Comparison of ENCODE assay signal across 9 cellular contexts in the genomic region with DNA sequence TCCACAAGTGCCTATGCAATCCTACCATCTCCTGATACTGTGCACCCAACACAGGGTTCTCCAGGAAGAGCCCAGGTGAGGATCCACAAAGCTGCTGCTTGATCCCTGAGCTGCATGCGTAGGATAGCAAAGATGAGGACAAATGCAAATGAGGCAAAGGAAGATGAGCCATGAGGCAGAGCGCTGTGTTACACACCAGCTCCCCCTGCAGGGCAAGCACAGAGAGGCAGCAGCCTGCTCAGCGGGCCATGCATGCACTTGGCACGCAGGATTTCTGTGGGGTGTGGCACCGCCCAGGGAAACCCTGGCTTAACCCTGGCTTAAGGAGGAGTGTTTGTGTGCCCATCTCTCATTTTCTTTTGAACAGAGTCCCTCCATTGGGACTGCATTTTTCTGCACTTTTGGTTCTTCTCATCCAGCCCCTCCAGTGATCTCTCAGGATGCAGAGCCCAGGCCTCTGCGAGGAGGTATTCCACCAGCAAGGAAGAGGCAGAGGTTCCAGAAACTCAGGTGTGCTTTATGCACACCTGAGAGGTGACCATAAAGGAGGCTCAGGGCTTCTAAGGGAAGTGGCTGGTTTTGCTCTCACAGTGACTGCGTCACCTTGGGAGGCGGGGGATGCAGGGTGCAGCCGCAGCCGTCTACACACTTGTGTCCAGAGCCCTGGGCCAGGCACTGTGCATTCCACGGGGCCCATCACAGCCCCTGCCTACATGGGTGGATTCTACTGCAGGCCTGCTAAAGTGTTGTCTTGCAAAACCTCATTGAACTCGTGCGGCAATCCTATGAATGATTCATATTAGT.
DNase-seq lines count a peak whose midpoint lies in the region; ATAC-seq, FAIRE-seq and TF ChIP-seq lines count a peak whose summit lies in the region.
"Had no signal": no experiment of that assay in that cellular context is flagged by ENCODE, and none has a peak within 500 bp of the region (broad histone marks: within the 10 kb centered on the region; RNA-seq: fewer than 3 reads in every experiment).

No MANE protein-coding gene starts in this region.

- POLR2A ChIA-PET in CD8-positive, alpha-beta T cell (lab: Charles Lee), result no interaction called here

- whole genome bisulfite sequencing in H9 (ENCODE audit: extremely low coverage, insufficient read length, low lambda C conversion rate), result no CpG with 5 or more reads among the region's 13 CpGs
- WGBS in pancreas, 2 donors, result 61 to 68% methylated on average over 13 of the region's 13 CpGs

- no peaks in the 10 kb centered on the region for H3K23me2 ChIP-seq in H9 (ENCODE audit: insufficient read length, low read depth, low read length, poor library complexity, severe bottlenecking)

- DNase-seq in CD8-positive, alpha-beta T cell, result peak in 5 of 7 experiments; percentile 6 to 53 (median 27)
- DNase-seq in H9 (peak; percentile 85), NCI-H82 (lab: John Stamatoyannopoulos, UW) (peak; percentile 80), foreskin melanocyte (peak; percentile 22), pancreas (peak in 3 of 6 donors; percentile 18 to 71 (median 32)), coronary artery (ENCODE audit: low spot score) (no peak)
- DNase-seq in activated T-cell treated with anti-CD3 and anti-CD28 coated beads, Interleukin-2, amount 50 U/mL, for 1 hour, result peak; percentile 37
- DNase-seq: naive B cell had no signal

- H3K56ac ChIP-seq in H9 (ENCODE audit: insufficient read length, low read depth, low read length), result no peak overlapping the region

- no peaks in the 10 kb centered on the region for H3K9me3 Mint-ChIP-seq in CD8-positive, alpha-beta T cell
- H3K9me3 Mint-ChIP-seq in H9, result no peaks in the 10 kb centered on the region; a peak in 1 of 5 replicates

- no peaks in the 10 kb centered on the region for H3K4me1 ChIP-seq in CD8-positive, alpha-beta T cell (ENCODE audit: insufficient read depth, low read length)
- H3K4me1 ChIP-seq in H9 (ENCODE audit: insufficient read depth, low read length) (no peaks in the 10 kb centered on the region), pancreas (no peaks in the 10 kb centered on the region)

- TF ChIP-seq CTCF in CD8-positive, alpha-beta T cell (IDR thresholded peaks at IDR 0.05), result no peak
- TF ChIP-seq CTCF in H9 (conservative IDR thresholded peaks at IDR 0.05), result peak; percentile 90
- peak; percentile 18 to 38 (median 30) for TF ChIP-seq CTCF in pancreas (IDR thresholded peaks at IDR 0.05)
- TF ChIP-seq CTCF in coronary artery (IDR thresholded peaks at IDR 0.05), result no peak

- H4K91ac ChIP-seq in H9 (ENCODE audit: insufficient read length, low read depth, low read length), result no peak overlapping the region

- no peak overlapping the region for H2BK120ac ChIP-seq in H9 (ENCODE audit: low read depth, low read length, poor library complexity, severe bottlenecking)

- H4K5ac ChIP-seq in H9 (ENCODE audit: insufficient read length, low read depth, low read length), result no peak overlapping the region

- H3K36me3 ChIP-seq in CD8-positive, alpha-beta T cell (ENCODE audit: insufficient read depth, low read length), result no peaks in the 10 kb centered on the region
- H3K36me3 ChIP-seq in pancreas, result no peaks in the 10 kb centered on the region

- no peak for FAIRE-seq in pancreas (lab: Jason Lieb, UNC)

- no peak overlapping the region for H2BK20ac ChIP-seq in H9 (ENCODE audit: low read depth, low read length, poor library complexity, severe bottlenecking)

- no peak overlapping the region for H3K27ac Mint-ChIP-seq in CD8-positive, alpha-beta T cell
- no peak overlapping the region; a peak in 1 of 7 replicates for H3K27ac Mint-ChIP-seq in H9

- no peak overlapping the region for H2AK5ac ChIP-seq in H9 (ENCODE audit: insufficient read length, low read length)

- no peaks in the 10 kb centered on the region for H4K20me1 ChIP-seq in H9 (ENCODE audit: control insufficient read depth, insufficient read depth, insufficient read length)

- ATAC-seq in CD8-positive, alpha-beta T cell, result no peak
- ATAC-seq in pancreas (peak in 3 of 4 donors; percentile 49 to 86 (median 72)), HG02763 (IDR thresholded peaks at IDR 0.05; ENCODE audit: unreplicated experiment) (no peak)

- H3K4me2 ChIP-seq in H9 (ENCODE audit: insufficient read depth, insufficient read length, low read length), result no peak overlapping the region

- no peak overlapping the region for H3K27ac ChIP-seq in CD8-positive, alpha-beta T cell (ENCODE audit: low read depth, low read length)
- H3K27ac ChIP-seq in H9 (ENCODE audit: insufficient read length, low read depth, low read length), result no peak overlapping the region
- no peak overlapping the region for H3K27ac ChIP-seq in pancreas
- H3K27ac ChIP-seq in coronary artery, result no peak overlapping the region

- no peak overlapping the region for H2BK5ac ChIP-seq in H9 (ENCODE audit: insufficient read length, low read length)

- no peaks in the 10 kb centered on the region for H3K27me3 ChIP-seq in CD8-positive, alpha-beta T cell (ENCODE audit: insufficient read depth, low read length)
- H3K27me3 ChIP-seq in H9 (ENCODE audit: insufficient read depth, low read length) (no peaks in the 10 kb centered on the region), pancreas (no peaks in the 10 kb centered on the region)

- no peak overlapping the region for H2AFZ ChIP-seq in H9 (ENCODE audit: low read length)

- no peak overlapping the region for H3K4me3 Mint-ChIP-seq in CD8-positive, alpha-beta T cell
- no peak overlapping the region for H3K4me3 Mint-ChIP-seq in H9

- H2BK12ac ChIP-seq in H9 (ENCODE audit: insufficient read length, low read depth, low read length), result no peak overlapping the region

- no peak overlapping the region for H2BK15ac ChIP-seq in H9 (ENCODE audit: low read depth, low read length)

- no peak overlapping the region for H3K4ac ChIP-seq in H9 (ENCODE audit: low read depth, low read length)

- no peak overlapping the region for H3K18ac ChIP-seq in H9 (ENCODE audit: insufficient read length, low read depth, low read length)

- no peaks in the 10 kb centered on the region for H3K79me1 ChIP-seq in H9 (ENCODE audit: insufficient read depth, low read depth, low read length, poor library complexity, severe bottlenecking)

- H3T11ph ChIP-seq in H9 (ENCODE audit: low read length), result no peak overlapping the region

- H3K79me2 ChIP-seq in H9 (ENCODE audit: insufficient read depth, low read length), result no peaks in the 10 kb centered on the region

- intact Hi-C loops in CD8-positive, alpha-beta T cell (cut with DNase I, micrococcal nuclease), result loop anchor here in 1 of 2 experiments (5.0 kb wide), 1 partner anchor 186 kb away; no protein-coding TSS in a partner anchor
- intact Hi-C loops in pancreas (cut with DNase I), result no loop called here

- H3K9ac ChIP-seq in H9 (ENCODE audit: extremely low read depth, insufficient read length, low read length), result no peak overlapping the region

- no peak overlapping the region for H3K14ac ChIP-seq in H9 (ENCODE audit: insufficient read depth, low read length)

- H3K27me3 Mint-ChIP-seq in CD8-positive, alpha-beta T cell (ENCODE audit: low read depth), result no peaks in the 10 kb centered on the region
- H3K27me3 Mint-ChIP-seq in H9 (ENCODE audit: low read depth), result peaks cover 5% of the 10 kb centered on the region
- H3K27me3 Mint-ChIP-seq: naive B cell had no signal

- no peak overlapping the region for H3K4me3 ChIP-seq in CD8-positive, alpha-beta T cell (ENCODE audit: low read depth, low read length)
- H3K4me3 ChIP-seq in pancreas (no peak overlapping the region), coronary artery (no peak overlapping the region)

- no peak overlapping the region for H3K23ac ChIP-seq in H9 (ENCODE audit: insufficient read length, low read depth, low read length)

- CTCF ChIA-PET in CD8-positive, alpha-beta T cell (lab: Charles Lee), result interaction anchor here (2.1 kb wide), 1 partner anchor 186 kb away, joined by 9 read pairs; no protein-coding TSS in a partner anchor

- H3K36me3 Mint-ChIP-seq in CD8-positive, alpha-beta T cell, result no peaks in the 10 kb centered on the region
- no peaks in the 10 kb centered on the region for H3K36me3 Mint-ChIP-seq in H9 (ENCODE audit: insufficient read depth in 1 of 3, low read depth in 3 of 3)
- H3K36me3 Mint-ChIP-seq: naive B cell had no signal

- H3K9me3 ChIP-seq in CD8-positive, alpha-beta T cell (ENCODE audit: low read length), result no peaks in the 10 kb centered on the region
- H3K9me3 ChIP-seq in H9 (ENCODE audit: control insufficient read depth, low read depth, low read length), result no peaks in the 10 kb centered on the region
- no peaks in the 10 kb centered on the region for H3K9me3 ChIP-seq in pancreas

- H3K4me1 Mint-ChIP-seq in CD8-positive, alpha-beta T cell (ENCODE audit: low read depth), result no peaks in the 10 kb centered on the region
- H3K4me1 Mint-ChIP-seq in H9, result peaks cover 2 to 4% of the 10 kb centered on the region in 2 experiments
- H3K4me1 Mint-ChIP-seq: naive B cell had no signal

- H4K8ac ChIP-seq in H9 (replicated peaks; ENCODE audit: insufficient read length, low read depth, low read length), result no peak overlapping the region

Comparison
In these comparisons a context has a peak if more than half of its experiments do, and no peak if none do; other contexts are left out.
1. ATAC-seq: peak in pancreas (3 of 4); none in CD8-positive, alpha-beta T cell (single experiment) and HG02763 (single experiment).
2. CTCF ChIP-seq: peak in H9 (single experiment) and pancreas (4 of 4); none in CD8-positive, alpha-beta T cell (single experiment) and coronary artery (single experiment).